ENCODE assay signal across 2 cellular contexts in genomic region chr1:112849425-112849966, GRCh38.
A peak's percentile ranks its signal among the peaks of the same experiment; 100 is the strongest.
TF ChIP-seq lines count a peak whose summit lies in the region.

No MANE protein-coding gene starts in this region.

TF ChIP-seq in GM12891, 5 proteins besides CTCF, POLR2A, EP300 and RAD21 (continued from another document):
- no peak for TF ChIP-seq TAF1 (IDR thresholded peaks at IDR 0.05; ENCODE audit: low read depth, low read length)

TF ChIP-seq in H1, 55 proteins besides CTCF, POLR2A, EP300 and RAD21 (continued from another document):
- TF ChIP-seq ATF2 (IDR thresholded peaks at IDR 0.05; ENCODE audit: low read length) (no peak), KDM4A (IDR thresholded peaks at IDR 0.05; ENCODE audit: low read depth, low read length, severe bottlenecking) (no peak), SAP30 (IDR thresholded peaks at IDR 0.05; ENCODE audit: insufficient read depth, insufficient replicate concordance, low read length) (no peak), PHF8 (conservative IDR thresholded peaks at IDR 0.05; ENCODE audit: low read depth, low read length) (no peak), RXRA (IDR thresholded peaks at IDR 0.05; ENCODE audit: insufficient read depth, low read depth, low read length) (no peak), TCF12 (IDR thresholded peaks at IDR 0.05; ENCODE audit: low read depth, low read length) (0 out of 2 replicates have a peak, but pooled peaks have one; percentile 67), CHD7 (IDR thresholded peaks at IDR 0.05; ENCODE audit: insufficient replicate concordance, low read length) (no peak), TBP (IDR thresholded peaks at IDR 0.05; ENCODE audit: low read depth, low read length) (no peak), SIN3A (conservative IDR thresholded peaks at IDR 0.05 in 1 of 2, IDR thresholded peaks at IDR 0.05 in 1 of 2; ENCODE audit: low read depth in 1 of 2, low read length in 2 of 2) (no peak), FOSL1 (IDR thresholded peaks at IDR 0.05; ENCODE audit: insufficient read depth, low read depth, low read length) (no peak), TAF7 (optimal IDR thresholded peaks at IDR 0.05; ENCODE audit: borderline replicate concordance, low read depth, low read length) (no peak), CTBP2 (IDR thresholded peaks at IDR 0.05; ENCODE audit: borderline replicate concordance, insufficient read depth, insufficient read length, low read length) (no peak), HDAC6 (IDR thresholded peaks at IDR 0.05; ENCODE audit: low read depth, low read length) (no peak), GABPA (IDR thresholded peaks at IDR 0.05; ENCODE audit: borderline replicate concordance, insufficient read depth, low read length) (no peak), GTF2F1 (IDR thresholded peaks at IDR 0.05; ENCODE audit: borderline replicate concordance, low read depth, low read length) (no peak), TEAD4 (IDR thresholded peaks at IDR 0.05; ENCODE audit: low read depth, low read length) (0 out of 2 replicates have a peak, but pooled peaks have one; percentile 13), BACH1 (IDR thresholded peaks at IDR 0.05; ENCODE audit: low read length) (peak; percentile 17; the same call in 1 of the 2 replicates), SRF (IDR thresholded peaks at IDR 0.05; ENCODE audit: low read depth, low read length) (no peak), TAF1 (IDR thresholded peaks at IDR 0.05; ENCODE audit: low read depth, low read length) (0 out of 2 replicates have a peak, but pooled peaks have one; percentile 31), CHD1 (IDR thresholded peaks at IDR 0.05; ENCODE audit: low read depth, low read length) (no peak), CBX5 (IDR thresholded peaks at IDR 0.05; ENCODE audit: low read depth, low read length) (no peak), NRF1 (IDR thresholded peaks at IDR 0.05; ENCODE audit: low read depth, low read length) (peak; percentile 21; the same call in 1 of the 2 replicates), RFX5 (IDR thresholded peaks at IDR 0.05; ENCODE audit: borderline replicate concordance, low read depth, low read length) (no peak), ZNF274 (IDR thresholded peaks at IDR 0.05; ENCODE audit: borderline replicate concordance, extremely low read depth, low read length) (no peak), BRCA1 (IDR thresholded peaks at IDR 0.05; ENCODE audit: low read depth, low read length) (no peak), NANOG (IDR thresholded peaks at IDR 0.05; ENCODE audit: insufficient read depth, low read depth, low read length, poor library complexity, severe bottlenecking) (no peak), SIX5 (IDR thresholded peaks at IDR 0.05; ENCODE audit: low read depth, low read length) (no peak), CHD2 (IDR thresholded peaks at IDR 0.05; ENCODE audit: low read length) (no peak), E2F6 (IDR thresholded peaks at IDR 0.05) (peak; percentile 96), MAX (IDR thresholded peaks at IDR 0.05) (peak; percentile 98), YY1 (IDR thresholded peaks at IDR 0.05; ENCODE audit: low read depth, low read length) (no peak), ATF3 (IDR thresholded peaks at IDR 0.05; ENCODE audit: insufficient read depth, low read depth, low read length) (no peak), RBBP5 (IDR thresholded peaks at IDR 0.05; ENCODE audit: borderline replicate concordance, low read depth, low read length) (no peak), CBX8 (IDR thresholded peaks at IDR 0.05; ENCODE audit: borderline replicate concordance, low read depth, low read length) (no peak), SP1 (IDR thresholded peaks at IDR 0.05; ENCODE audit: low read depth, low read length) (no peak), HDAC2 (IDR thresholded peaks at IDR 0.05; ENCODE audit: borderline replicate concordance in 1 of 2, low read depth in 2 of 2, low read length in 2 of 2) (0 out of 4 replicates have a peak, but pooled peaks of 1 of the 2 experiments have one; percentile 35), JUND (IDR thresholded peaks at IDR 0.05; ENCODE audit: low read length) (no peak), SP4 (IDR thresholded peaks at IDR 0.05; ENCODE audit: low read length) (no peak), SUZ12 (IDR thresholded peaks at IDR 0.05; ENCODE audit: low read length) (no peak), USF2 (IDR thresholded peaks at IDR 0.05; ENCODE audit: low read length) (peak; percentile 29; the same call in 1 of the 2 replicates), BCL11A (IDR thresholded peaks at IDR 0.05; ENCODE audit: low read depth in 2 of 2, low read length in 2 of 2) (no peak), MAFK (IDR thresholded peaks at IDR 0.05; ENCODE audit: low read depth, low read length) (no peak), RNF2 (IDR thresholded peaks at IDR 0.05; ENCODE audit: borderline replicate concordance, low read depth, low read length, missing control alignments, poor library complexity, severe bottlenecking) (peak; percentile 52)
